8 cellular contexts compared by ENCODE assay signal in genomic region chr16:30122621-30123160, GRCh38. TPM values are rescaled to one million over a fixed set of nuclear protein-coding genes. Genes with fewer than 3 reads are reported as not detected.
DNase-seq lines count a peak whose midpoint lies in the region; ATAC-seq and TF ChIP-seq lines count a peak whose summit lies in the region.

No MANE protein-coding gene starts in this region.

- H3K27ac ChIP-seq in heart left ventricle = peak overlapping the region; percentile 87 to 99 (median 95)
- H3K27ac ChIP-seq in rectal smooth muscle tissue (ENCODE audit: low read depth, low read length) = peak overlapping the region; percentile 90

- H3K9ac ChIP-seq in rectal smooth muscle tissue (ENCODE audit: low read length) = peak overlapping the region; percentile 95

- WGBS in heart left ventricle, 4 donors = 2 to 5% (median 3%) methylated on average over 12 to 41 of the region's 41 CpGs

- TF ChIP-seq CTCF in BE2C (IDR thresholded peaks at IDR 0.05; ENCODE audit: low read depth, low read length) (no peak), heart left ventricle (IDR thresholded peaks at IDR 0.05) (no peak)

- DNase-seq in BE2C (no peak), heart left ventricle (peak in 2 of 5 donors; percentile 47 to 64), NCI-H1105 (lab: John Stamatoyannopoulos, UW) (no peak), NCI-H2171 treated with DMSO at 0.1 percent for 48 hours (lab: John Stamatoyannopoulos, UW) (no peak), SIG-M5 (lab: John Stamatoyannopoulos, UW) (no peak)
- DNase-seq in activated T-cell treated with anti-CD3 and anti-CD28 coated beads, Interleukin-2, amount 50 U/mL, for 48 hours = peak; percentile 40 to 42

- ATAC-seq in HG02885 (IDR thresholded peaks at IDR 0.05; ENCODE audit: poor library complexity, unreplicated experiment) (peak; percentile 6), heart left ventricle (peak in 3 of 4 donors; percentile 15 to 38 (median 17))

- H3K27me3 ChIP-seq in BE2C (no peaks in the 10 kb centered on the region), heart left ventricle (no peaks in the 10 kb centered on the region), rectal smooth muscle tissue (ENCODE audit: control insufficient read depth, insufficient read depth, low read length) (no peaks in the 10 kb centered on the region)

- H3K4me1 ChIP-seq in BE2C = peaks cover 3% of the 10 kb centered on the region; the same call in 1 of the 2 replicates
- peaks cover 0 to 41% (median 15%) of the 10 kb centered on the region in 12 donors for H3K4me1 ChIP-seq in heart left ventricle
- peaks cover 11% of the 10 kb centered on the region for H3K4me1 ChIP-seq in rectal smooth muscle tissue (ENCODE audit: control insufficient read depth, insufficient read depth, low read length)

- H3K9me3 ChIP-seq in BE2C = no peaks in the 10 kb centered on the region
- no peaks in the 10 kb centered on the region for H3K9me3 ChIP-seq in heart left ventricle

- H3K4me3 ChIP-seq in BE2C (ENCODE audit: low read depth, low read length) (peak overlapping the region; percentile 71), heart left ventricle (peak overlapping the region; percentile 64 to 96 (median 81)), rectal smooth muscle tissue (ENCODE audit: low read length) (peak overlapping the region; percentile 83)

- peaks cover 4% of the 10 kb centered on the region; the same call in 1 of the 2 replicates for H3K36me3 ChIP-seq in BE2C
- H3K36me3 ChIP-seq in heart left ventricle = peaks cover 0 to 38% (median 29%) of the 10 kb centered on the region in 9 donors
- H3K36me3 ChIP-seq in rectal smooth muscle tissue (ENCODE audit: control insufficient read depth, insufficient read depth, low read length) = peaks cover 16% of the 10 kb centered on the region

- intact Hi-C loops in heart left ventricle (cut with DNase I) = loop anchor here in 5 of 10 donors (1.0 to 10.0 kb wide), 6 partner anchors 26 to 292 kb away; partner anchors contain the start of genes ALDOA (in 1 of the 5), CORO1A (in 1 of the 5) and YPEL3 (in 1 of the 5)

- TF ChIP-seq POLR2A in heart left ventricle (IDR thresholded peaks at IDR 0.05) = no peak

RNA-seq across cellular contexts. Expression of gene MAPK3, which starts 0.3 kb away (rescaled TPM):
- 91.2 TPM for polyA plus RNA-seq in BE2C (2012; ENCODE audit: insufficient read depth, insufficient read length, low read depth)
- total RNA-seq in heart left ventricle = 10 to 100 TPM; 32.9 to 79.4 (median 50.2) TPM
- polyA plus RNA-seq in heart left ventricle = 10 to 100 TPM; 49.4 to 61.3 TPM

RNA-seq across cellular contexts. Expression of gene GDPD3, which starts 9.4 kb away (rescaled TPM):
- 1.2 TPM for polyA plus RNA-seq in BE2C (2012; ENCODE audit: insufficient read depth, insufficient read length, low read depth)
- 1 to 10 TPM in 7 of 9 donors, under 1 TPM in 2; 0.36 to 5.3 (median 2.2) TPM for total RNA-seq in heart left ventricle
- polyA plus RNA-seq in heart left ventricle = 1 to 10 TPM; 1.1 to 2.0 TPM

RNA-seq across cellular contexts. Expression of gene YPEL3, which starts 26.7 kb away (rescaled TPM):
- 28.8 TPM for polyA plus RNA-seq in BE2C (2012; ENCODE audit: insufficient read depth, insufficient read length, low read depth)
- 100 to 1,000 TPM in 2 of 9 donors, 10 to 100 TPM in 7; 34.8 to 248 (median 49.3) TPM for total RNA-seq in heart left ventricle
- 100 to 1,000 TPM in 1 of 2 donors, 10 to 100 TPM in 1; 57.1 to 106 TPM for polyA plus RNA-seq in heart left ventricle

RNA-seq across cellular contexts. Expression of gene TBX6, which starts 31.0 kb away (rescaled TPM):
- polyA plus RNA-seq in BE2C (2012; ENCODE audit: insufficient read depth, insufficient read length, low read depth) = 2.1 TPM
- total RNA-seq in heart left ventricle = under 1 TPM in 8 of 9 donors, not detected in 1; 0.39 to 0.95 (median 0.72) TPM
- under 1 TPM; 0.26 to 0.84 TPM for polyA plus RNA-seq in heart left ventricle

RNA-seq across cellular contexts. Expression of gene PPP4C, which starts 46.9 kb away (rescaled TPM):
- 317 TPM for polyA plus RNA-seq in BE2C (2012; ENCODE audit: insufficient read depth, insufficient read length, low read depth)
- 10 to 100 TPM; 29.9 to 65.9 (median 41.1) TPM for total RNA-seq in heart left ventricle
- 10 to 100 TPM; 43.5 to 89.0 TPM for polyA plus RNA-seq in heart left ventricle

Comparison
In these comparisons a context has a peak if more than half of its experiments do, and no peak if none do; other contexts are left out.
1. DNase-seq: peak in activated T-cell treated with anti-CD3 and anti-CD28 coated beads, Interleukin-2, amount 50 U/mL, for 48 hours (2 of 2); none in BE2C (single experiment), NCI-H1105 (single experiment), NCI-H2171 treated with DMSO at 0.1 percent for 48 hours (single experiment) and SIG-M5 (single experiment).
2. Peak in every context shown above with its lines, with median percentiles within 50 percentile points of each other: H3K4me3 ChIP-seq.